In genomic region chr2:42105330-42106256, GRCh38 we compare ENCODE assay signal across 9 cellular contexts. TPM values are rescaled to one million over a fixed set of nuclear protein-coding genes. Genes with fewer than 3 reads are reported as not detected.
DNase-seq lines count a peak whose midpoint lies in the region; ATAC-seq and TF ChIP-seq lines count a peak whose summit lies in the region.
"Had no signal": no experiment of that assay in that cellular context is flagged by ENCODE, and none has a peak within 500 bp of the region (broad histone marks: within the 10 kb centered on the region; RNA-seq: fewer than 3 reads in every experiment).

No MANE protein-coding gene starts in this region.

- no peak overlapping the region for H3K9ac ChIP-seq in endodermal cell (ENCODE audit: extremely low read depth, low read length, poor library complexity, severe bottlenecking)

- H3K9me3 ChIP-seq in endodermal cell (ENCODE audit: control insufficient read depth, low read length), result no peaks in the 10 kb centered on the region

- no peak overlapping the region for H3K4me3 ChIP-seq in endodermal cell (ENCODE audit: low read length)

- H3K36me3 ChIP-seq in endodermal cell (ENCODE audit: control insufficient read depth, insufficient read depth, low read length), result no peaks in the 10 kb centered on the region

- no peak overlapping the region for H3K4me3 Mint-ChIP-seq in endodermal cell

- H3K27me3 Mint-ChIP-seq in endodermal cell (ENCODE audit: insufficient read depth), result no peaks in the 10 kb centered on the region
- H3K27me3 Mint-ChIP-seq: activated naive CD8-positive, alpha-beta T cell had no signal

- H3K36me3 Mint-ChIP-seq in endodermal cell (ENCODE audit: low read depth), result peaks cover under 1% of the 10 kb centered on the region
- H3K36me3 Mint-ChIP-seq: activated naive CD8-positive, alpha-beta T cell had no signal

- WGBS in endodermal cell (ENCODE audit: insufficient coverage in 1 of 2, insufficient read length in 1 of 2), 2 experiments, result 81 to 86% methylated on average over 13 to 14 of the region's 14 CpGs

- ATAC-seq in HG03378 (IDR thresholded peaks at IDR 0.05; ENCODE audit: unreplicated experiment), result peak; percentile 61

- H3K4me1 ChIP-seq in endodermal cell (ENCODE audit: control insufficient read depth, insufficient read depth, low read length), result peaks cover 3% of the 10 kb centered on the region

- peaks cover 1% of the 10 kb centered on the region for H3K9me3 Mint-ChIP-seq in endodermal cell

- H3K27me3 ChIP-seq in endodermal cell (ENCODE audit: control insufficient read depth, insufficient read depth, low read length, poor library complexity, severe bottlenecking), result no peaks in the 10 kb centered on the region

- peaks cover 21% of the 10 kb centered on the region for H3K4me1 Mint-ChIP-seq in endodermal cell

- TF ChIP-seq CTCF in endodermal cell (conservative IDR thresholded peaks at IDR 0.05), result no peak

- H3K27ac ChIP-seq in endodermal cell (ENCODE audit: low read depth, low read length), result no peak overlapping the region

- DNase-seq in NCI-H510A treated with DMSO at 0.1 percent for 48 hours (lab: John Stamatoyannopoulos, UW) (peak; percentile 59), NCI-H510A (lab: John Stamatoyannopoulos, UW) (no peak), endodermal cell (peak; percentile 53), HCEC 1CT (no peak), COR-L47 (lab: John Stamatoyannopoulos, UW) (no peak)
- peak; percentile 13 to 76 (median 52) for DNase-seq in activated CD4-positive, CD25-positive, alpha-beta regulatory T cell (lab: John Stamatoyannopoulos, UW)
- peak; percentile 54 to 73 (median 58) for DNase-seq in stimulated activated CD4-positive, alpha-beta T cell treated with anti-CD3 and anti-CD28 coated beads, Interleukin-12 subunit alpha, Interleukin-12 subunit beta, amount 100 ng/mL, for 48 hours (ENCODE audit: low read depth in 2 of 3, low spot score in 1 of 3)

- no peak overlapping the region for H3K27ac Mint-ChIP-seq in endodermal cell

RNA-seq across cellular contexts. Expression of gene PKDCC, which starts 57.8 kb away (rescaled TPM):
- 100 to 1,000 TPM in 1 of 2 donors, 10 to 100 TPM in 1; 85.3 to 105 TPM for total RNA-seq in endodermal cell
- 124 TPM for polyA plus RNA-seq in endodermal cell (2013, experiment 1 of 2)
- polyA plus RNA-seq in endodermal cell (2013, experiment 2 of 2), result 112 TPM

Comparison
In these comparisons a context has a peak if more than half of its experiments do, and no peak if none do; other contexts are left out.
1. DNase-seq: peak in NCI-H510A treated with DMSO at 0.1 percent for 48 hours (single experiment), activated CD4-positive, CD25-positive, alpha-beta regulatory T cell (4 of 4), endodermal cell (single experiment) and stimulated activated CD4-positive, alpha-beta T cell treated with anti-CD3 and anti-CD28 coated beads, Interleukin-12 subunit alpha, Interleukin-12 subunit beta, amount 100 ng/mL, for 48 hours (3 of 3); none in NCI-H510A (single experiment), HCEC 1CT (single experiment) and COR-L47 (single experiment).